20 cellular contexts compared by ENCODE assay signal in the genomic region with DNA sequence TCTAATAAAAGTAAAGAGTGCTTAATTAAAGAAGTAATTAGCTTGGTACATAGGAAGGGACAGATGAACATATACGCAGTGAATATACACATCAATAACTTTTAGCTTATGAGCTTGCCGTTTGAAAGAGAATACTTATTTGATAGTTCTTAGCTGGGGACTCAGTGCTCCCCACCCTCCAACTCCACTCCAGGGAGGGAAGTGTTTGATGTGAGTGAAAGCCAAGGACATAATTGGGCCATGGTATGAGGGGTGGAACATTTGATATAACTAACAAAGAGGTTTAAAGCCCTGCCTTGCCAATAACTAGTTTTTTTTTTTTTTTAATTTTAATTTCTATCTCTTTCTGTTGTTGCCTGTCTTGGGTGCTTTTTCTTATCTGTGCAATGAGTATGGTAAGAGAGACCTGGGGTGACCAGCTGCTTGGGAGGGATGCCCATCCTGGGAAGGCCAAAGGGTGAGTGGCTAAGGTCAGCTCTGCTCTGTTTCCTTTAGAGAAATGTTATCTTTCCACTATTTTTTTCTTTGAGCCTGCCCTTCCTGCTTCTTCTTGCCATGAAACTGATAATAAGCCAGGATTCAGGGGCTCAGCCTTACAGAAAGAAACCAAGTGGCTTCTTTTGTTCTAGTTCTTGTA.
"Had no signal": no experiment of that assay in that cellular context is flagged by ENCODE, and none has a peak within 500 bp of the region (broad histone marks: within the 10 kb centered on the region; RNA-seq: fewer than 3 reads in every experiment).

No MANE protein-coding gene starts in this region.

- H3K4me1 ChIP-seq: ascending aorta had no signal

- ATAC-seq: activated CD4-positive, CD25-positive, alpha-beta regulatory T cell treated with anti-CD3 and anti-CD28 coated beads, Interleukin-2, amount 50 U/mL, for 24 hours; activated CD8-positive, alpha-beta memory T cell treated with anti-CD3 and anti-CD28 coated beads, Interleukin-2, amount 10 ng/mL, durations not matched to agents 7 days and 5 days; activated CD8-positive, alpha-beta T cell treated with anti-CD3 and anti-CD28 coated beads for 36 hours; activated naive CD4-positive, alpha-beta T cell treated with anti-CD3 and anti-CD28 coated beads, Interleukin-2, amount 50 U/mL, for 72 hours; heart right ventricle; mucosa of descending colon; stimulated activated naive B cell treated with anti-CD40 and anti-IgM and Interleukin-4, amounts not matched to agents 10 μg/mL and 1 μg/mL and 100 μg/mL, for 72 hours had no signal

- H3K4me3 ChIP-seq: ascending aorta, heart right ventricle, mucosa of descending colon, sigmoid colon, smooth muscle cell, transverse colon had no signal

- H3K36me3 ChIP-seq: ascending aorta, brain microvascular endothelial cell, heart right ventricle, sigmoid colon, transverse colon had no signal

- H3K9me3 ChIP-seq: ascending aorta, heart right ventricle, mucosa of descending colon, sigmoid colon, transverse colon had no signal

- H3K27me3 ChIP-seq: ascending aorta, brain microvascular endothelial cell, heart right ventricle, sigmoid colon, transverse colon had no signal

- H3K27ac ChIP-seq: ascending aorta, brain microvascular endothelial cell, heart right ventricle, sigmoid colon, transverse colon, VCaP had no signal

- DNase-seq: activated CD4-positive, alpha-beta T cell treated with anti-CD3 and anti-CD28 coated beads, Interleukin-2, amount 10 ng/mL, durations not matched to agents 7 days and 5 days; activated CD8-positive, alpha-beta memory T cell treated with anti-CD3 and anti-CD28 coated beads, Interleukin-2, amount 10 ng/mL, durations not matched to agents 7 days and 5 days; activated CD8-positive, alpha-beta T cell treated with anti-CD3 and anti-CD28 coated beads for 36 hours; activated gamma-delta T cell treated with Interleukin-2 at 50 U/mL for 16 hours; activated T-cell treated with anti-CD3 and anti-CD28 coated beads for 4 hours; brain microvascular endothelial cell; caudate nucleus; effector CD4-positive, alpha-beta T cell; foreskin fibroblast; heart right ventricle; mucosa of descending colon; sigmoid colon; stimulated activated CD4-positive, alpha-beta T cell treated with anti-CD3 and anti-CD28 coated beads, Interleukin-15, amount 100 ng/mL, for 24 hours; stimulated activated naive B cell treated with anti-CD40 and anti-IgM and Interleukin-4, amounts not matched to agents 10 μg/mL and 1 μg/mL and 100 μg/mL, for 72 hours; transverse colon had no signal
